In the genomic region with DNA sequence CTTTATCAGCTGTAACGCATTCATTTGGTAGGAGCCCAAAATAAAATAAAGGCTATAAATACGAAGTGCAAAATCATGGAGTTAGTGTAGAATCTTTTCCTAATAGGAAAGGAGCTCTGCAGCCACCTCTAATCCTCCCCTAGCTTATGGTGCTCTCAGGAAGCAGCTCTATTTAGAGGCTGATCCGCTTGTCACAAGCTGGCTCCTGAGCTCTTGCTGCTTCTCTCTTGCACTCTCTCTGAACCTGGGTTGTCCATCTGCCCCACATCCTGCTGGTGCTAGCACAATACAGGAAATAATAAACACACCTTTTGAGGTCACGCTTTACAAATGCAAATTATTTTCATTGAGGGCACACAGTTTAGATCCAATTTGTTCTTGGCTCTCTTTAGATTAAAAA, we compare ENCODE assay signal across 22 cellular contexts. TPM values are rescaled to one million over a fixed set of nuclear protein-coding genes. Genes with fewer than 3 reads are reported as not detected.
"Had no signal": no experiment of that assay in that cellular context is flagged by ENCODE, and none has a peak within 500 bp of the region (broad histone marks: within the 10 kb centered on the region; RNA-seq: fewer than 3 reads in every experiment).

No MANE protein-coding gene starts in this region.

- H3K27me3 ChIP-seq: gastrocnemius medialis had no signal

- H3K27ac Mint-ChIP-seq: activated T-helper 17 cell treated with anti-CD3 and anti-CD28 coated beads, Interleukin-2, amount 50 U/mL, for 72 hours; nephron; progenitor cell of endocrine pancreas; T-helper 17 cell had no signal

- H3K4me1 Mint-ChIP-seq: activated T-helper 17 cell treated with anti-CD3 and anti-CD28 coated beads, Interleukin-2, amount 50 U/mL, for 72 hours; nephron had no signal

- H3K4me3 Mint-ChIP-seq: activated T-helper 17 cell treated with anti-CD3 and anti-CD28 coated beads, Interleukin-2, amount 50 U/mL, for 72 hours; nephron; T-helper 17 cell had no signal

- H3K9me3 ChIP-seq: gastrocnemius medialis, heart right ventricle, lower lobe of right lung had no signal

- H3K4me3 ChIP-seq: gastrocnemius medialis, heart right ventricle, lower lobe of right lung, skin epidermis had no signal

- DNase-seq: activated CD4-positive, CD25-positive, alpha-beta regulatory T cell; activated naive CD4-positive, alpha-beta T cell treated with Interleukin-2 at 50 U/mL for 16 hours; activated T-cell treated with anti-CD3 and anti-CD28 coated beads for 4 hours; erythroblast; gastrocnemius medialis; heart right ventricle; left colon; lower lobe of right lung; right cardiac atrium; stimulated activated CD4-positive, alpha-beta T cell treated with anti-CD3 and anti-CD28 coated beads, Interleukin-4, amount 100 ng/mL, for 4 hours; stimulated activated CD8-positive, alpha-beta memory T cell treated with anti-CD3 and anti-CD28 coated beads, Interleukin-4, amount 100 ng/mL, for 48 hours; stimulated activated naive CD4-positive, alpha-beta T cell treated with Interleukin-2 at 50 U/mL for 16 hours; substantia nigra; T-helper 17 cell; trophoblast cell had no signal

- H3K4me1 ChIP-seq: gastrocnemius medialis, lower lobe of right lung had no signal

- ATAC-seq: activated T-helper 17 cell treated with anti-CD3 and anti-CD28 coated beads, Interleukin-2, amount 50 U/mL, for 72 hours; gastrocnemius medialis; heart right ventricle; left colon; lower lobe of right lung; right cardiac atrium; T-helper 17 cell had no signal

- H3K27me3 Mint-ChIP-seq: progenitor cell of endocrine pancreas had no signal

- H3K27ac ChIP-seq: gastrocnemius medialis, heart right ventricle, lower lobe of right lung, skin epidermis had no signal

- H3K9me3 Mint-ChIP-seq: activated T-helper 17 cell treated with anti-CD3 and anti-CD28 coated beads, Interleukin-2, amount 50 U/mL, for 72 hours; nephron had no signal

- H3K36me3 ChIP-seq: gastrocnemius medialis, heart right ventricle, lower lobe of right lung had no signal

RNA-seq across cellular contexts. Expression of a gene that starts 37.3 kb away (rescaled TPM):
- total RNA-seq: astrocyte, bronchial epithelial cell, gastrocnemius medialis, heart right ventricle, left colon, lower lobe of right lung, omental fat pad, progenitor cell of endocrine pancreas, right cardiac atrium had no signal
